8 cellular contexts compared by ENCODE assay signal in genomic region chr5:91928751-91929521, GRCh38.
A peak's percentile ranks its signal among the peaks of the same experiment; 100 is the strongest.
DNase-seq lines count a peak whose midpoint lies in the region; ATAC-seq and TF ChIP-seq lines count a peak whose summit lies in the region.

No MANE protein-coding gene starts in this region.

- no peaks in the 10 kb centered on the region for H3K9me3 ChIP-seq in ovary

- DNase-seq in NCI-H748 (lab: John Stamatoyannopoulos, UW; ENCODE audit: unreplicated experiment) (peak; percentile 72), epidermal melanocyte (ENCODE audit: insufficient read length, low spot score) (peak; percentile 49), superior temporal gyrus (ENCODE audit: extremely low spot score) (peak; percentile 71), ovary (no peak), NCI-H2196 treated with DMSO at 0.1 percent for 48 hours (lab: John Stamatoyannopoulos, UW; ENCODE audit: unreplicated experiment) (no peak), C1 segment of cervical spinal cord (lab: John Stamatoyannopoulos, UW) (no peak)

- intact Hi-C loops in ovary (cut with DNase I): no loop called here

- WGBS in ovary, 3 donors: 41 to 49% (median 43%) methylated on average over 1 of the region's 1 CpG

- TF ChIP-seq EP300 in ovary (IDR thresholded peaks at IDR 0.05): no peak

- no peaks in the 10 kb centered on the region for H3K36me3 ChIP-seq in ovary

- H3K4me3 ChIP-seq in ovary: no peak overlapping the region

- peak; percentile 59 for ATAC-seq in GM21723 (IDR thresholded peaks at IDR 0.05; ENCODE audit: unreplicated experiment)

- no peaks in the 10 kb centered on the region for H3K4me1 ChIP-seq in ovary (ENCODE audit: insufficient read depth)

- no peak overlapping the region for H3K27ac ChIP-seq in C4-2B
- H3K27ac ChIP-seq in ovary: no peak overlapping the region

- no peaks in the 10 kb centered on the region for H3K27me3 ChIP-seq in ovary

- TF ChIP-seq POLR2A in ovary (IDR thresholded peaks at IDR 0.05): no peak

- TF ChIP-seq CTCF in C4-2B (conservative IDR thresholded peaks at IDR 0.05) (peak; percentile 82), ovary (IDR thresholded peaks at IDR 0.05) (no peak)

Comparison
In these comparisons a context has a peak if more than half of its experiments do, and no peak if none do; other contexts are left out.
1. DNase-seq: peak in NCI-H748 (single experiment), epidermal melanocyte (single experiment) and superior temporal gyrus (single experiment); none in ovary (0 of 5), NCI-H2196 treated with DMSO at 0.1 percent for 48 hours (single experiment) and C1 segment of cervical spinal cord (0 of 14).